ENCODE assay signal across 2 cellular contexts in genomic region chr14:91127411-91127810, GRCh38.
TF ChIP-seq lines count a peak whose summit lies in the region.

No MANE protein-coding gene starts in this region.

TF ChIP-seq in WTC11, 78 proteins besides CTCF, POLR2A, EP300 and RAD21 (continued from another document):
- TF ChIP-seq E2F4 (CRISPR knock-in tag; IDR thresholded peaks at IDR 0.05; ENCODE audit: borderline replicate concordance, low read depth) (no peak), EMX1 (CRISPR knock-in tag; IDR thresholded peaks at IDR 0.05) (no peak), ESRRA (CRISPR knock-in tag; IDR thresholded peaks at IDR 0.05; ENCODE audit: borderline replicate concordance) (no peak), ZSCAN18 (CRISPR knock-in tag; IDR thresholded peaks at IDR 0.05) (no peak)

TF ChIP-seq in GM23338, 12 proteins besides CTCF, POLR2A, EP300 and RAD21 (continued from another document):
- TF ChIP-seq REST (IDR thresholded peaks at IDR 0.05; ENCODE audit: unreplicated experiment) (no peak), ZNF114 (CRISPR knock-in tag; IDR thresholded peaks at IDR 0.05) (no peak), CREB1 (CRISPR knock-in tag; IDR thresholded peaks at IDR 0.05; ENCODE audit: low read depth) (no peak), EZH2 (IDR thresholded peaks at IDR 0.05; ENCODE audit: low read depth, unreplicated experiment) (no peak), STAT1 (IDR thresholded peaks at IDR 0.05; ENCODE audit: unreplicated experiment) (no peak)
TF ChIP-seq in GM23338: peak in this region for 0.
